In the genomic region with DNA sequence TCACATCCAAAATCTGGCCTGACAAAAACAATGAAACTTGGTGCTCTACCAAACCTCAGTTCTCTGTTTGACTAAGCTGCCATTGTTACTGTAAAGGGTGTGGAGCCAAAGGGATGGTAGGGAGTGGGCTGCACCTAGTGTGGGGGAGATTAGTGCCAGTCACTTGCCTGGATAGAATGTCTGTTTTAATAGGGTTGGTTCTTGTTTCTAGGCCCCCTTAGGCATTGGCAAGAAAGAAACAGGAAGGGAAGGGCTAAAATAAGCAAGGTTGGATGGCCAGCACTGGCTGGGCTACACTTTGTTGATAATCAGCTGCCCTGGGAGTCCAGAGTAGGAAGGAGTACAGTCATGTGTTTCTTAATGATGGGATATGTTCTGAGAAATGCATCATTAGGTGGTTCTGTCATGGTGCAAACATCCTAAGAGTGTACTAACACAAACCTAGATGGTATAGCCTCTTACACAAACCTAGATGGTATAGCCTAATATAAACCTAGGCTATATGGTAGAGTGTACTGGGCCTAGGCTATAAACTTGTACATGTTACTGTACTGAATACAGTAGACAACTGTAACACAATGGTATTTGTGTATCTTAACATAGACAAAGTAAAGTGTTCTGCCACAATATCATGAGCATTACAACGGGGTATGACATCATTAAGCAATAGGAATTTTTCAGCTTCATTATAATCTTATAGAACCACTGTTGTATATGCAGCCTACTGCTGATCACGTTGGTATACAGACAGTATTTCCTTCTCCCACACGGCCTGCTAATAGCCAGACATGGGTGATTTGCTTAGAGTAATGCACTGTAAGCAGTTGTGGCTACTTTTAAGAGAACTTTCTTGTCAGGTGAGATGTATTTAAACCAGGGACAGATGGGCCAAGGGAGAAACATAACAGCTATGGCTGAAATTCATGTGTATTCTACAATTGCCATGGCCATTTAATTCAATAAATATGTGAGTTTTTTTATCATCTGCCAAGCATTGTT, we compare ENCODE assay signal across 11 cellular contexts.
DNase-seq lines count a peak whose midpoint lies in the region; ATAC-seq, FAIRE-seq and TF ChIP-seq lines count a peak whose summit lies in the region.
"Had no signal": no experiment of that assay in that cellular context is flagged by ENCODE, and none has a peak within 500 bp of the region (broad histone marks: within the 10 kb centered on the region; RNA-seq: fewer than 3 reads in every experiment).

No MANE protein-coding gene starts in this region.

- peak; percentile 47 for ATAC-seq in HG03439 (IDR thresholded peaks at IDR 0.05; ENCODE audit: unreplicated experiment)
- ATAC-seq in central memory CD8-positive, alpha-beta T cell (replicated peaks; ENCODE audit: extremely low read depth, poor library complexity, severe bottlenecking), result no peak

- peak overlapping the region; percentile 64 for H3K27ac Mint-ChIP-seq in central memory CD8-positive, alpha-beta T cell (ENCODE audit: low read depth)

- no peaks in the 10 kb centered on the region for H3K9me3 Mint-ChIP-seq in central memory CD8-positive, alpha-beta T cell

- no peak overlapping the region for H3K4me3 Mint-ChIP-seq in central memory CD8-positive, alpha-beta T cell

- no peak for FAIRE-seq in D721Med (lab: Jason Lieb, UNC)

- TF ChIP-seq CTCF in D721Med (IDR thresholded peaks at IDR 0.05; ENCODE audit: insufficient read depth, missing control alignments), result no peak

- peaks cover 47% of the 10 kb centered on the region for H3K36me3 Mint-ChIP-seq in central memory CD8-positive, alpha-beta T cell (ENCODE audit: insufficient read depth)

- H3K27me3 Mint-ChIP-seq in central memory CD8-positive, alpha-beta T cell, result no peaks in the 10 kb centered on the region

- DNase-seq in stimulated activated naive CD4-positive, alpha-beta T cell treated with Interleukin-2 at 50 U/mL for 16 hours (lab: John Stamatoyannopoulos, UW), result peak; percentile 6
- DNase-seq in stimulated activated naive CD4-positive, alpha-beta T cell (lab: John Stamatoyannopoulos, UW), result no peak
- no peak for DNase-seq in central memory CD8-positive, alpha-beta T cell (ENCODE audit: low spot score in 2 of 2)
- DNase-seq in NCI-H1417 (lab: John Stamatoyannopoulos, UW) (no peak), D721Med (ENCODE audit: insufficient read length, low spot score) (no peak), AG08396 (ENCODE audit: low spot score) (no peak), GOT3 (lab: John Stamatoyannopoulos, UW) (no peak)
- DNase-seq: effector CD4-positive, alpha-beta T cell; kidney glomerular epithelial cell; thyroid gland had no signal

- H3K4me1 Mint-ChIP-seq in central memory CD8-positive, alpha-beta T cell, result peaks cover 34% of the 10 kb centered on the region
